Comparison of ENCODE assay signal across 15 cellular contexts in the genomic region with DNA sequence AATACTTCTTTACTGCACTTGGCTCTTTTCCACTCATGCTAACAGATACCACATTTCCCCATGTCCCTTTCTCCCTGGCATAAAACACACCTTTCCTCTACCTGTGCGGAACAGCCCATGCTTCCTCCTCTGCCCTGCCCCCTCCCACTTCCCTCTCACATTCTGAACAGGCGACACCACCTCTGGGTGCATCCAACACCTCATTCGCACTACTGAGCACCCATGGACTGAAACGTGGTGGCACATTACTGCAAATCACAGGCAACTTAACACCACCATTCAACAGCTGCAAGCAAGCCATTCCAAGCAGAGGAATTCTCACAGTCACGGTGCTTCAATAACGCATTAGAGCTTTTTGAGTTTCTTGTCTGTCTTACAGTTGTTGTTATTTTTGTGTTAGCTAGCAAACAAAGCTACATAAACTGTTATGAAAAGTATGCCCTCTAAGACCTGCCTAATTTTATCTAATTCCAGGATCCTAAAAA.
A peak's percentile ranks its signal among the peaks of the same experiment; 100 is the strongest.
DNase-seq lines count a peak whose midpoint lies in the region; FAIRE-seq and TF ChIP-seq lines count a peak whose summit lies in the region.
"Had no signal": no experiment of that assay in that cellular context is flagged by ENCODE, and none has a peak within 500 bp of the region (broad histone marks: within the 10 kb centered on the region; RNA-seq: fewer than 3 reads in every experiment).

No MANE protein-coding gene starts in this region.

- H3K36me3 ChIP-seq in SJSA1 (no peaks in the 10 kb centered on the region), mesendoderm (ENCODE audit: control insufficient read depth, insufficient read depth, low read length) (no peaks in the 10 kb centered on the region), vagina (no peaks in the 10 kb centered on the region)

- H3K79me1 ChIP-seq in mesendoderm (ENCODE audit: low read length) = no peaks in the 10 kb centered on the region

- no peak overlapping the region for H3K4me3 Mint-ChIP-seq in activated CD4-positive, alpha-beta T cell treated with anti-CD3 and anti-CD28 coated beads, Interleukin-2, amount 10 ng/mL, durations not matched to agents 24 days and 14 days

- DNase-seq in HTR-8/SVneo (ENCODE audit: insufficient read length, low spot score) (no peak), SJSA1 (ENCODE audit: low read depth in 1 of 2, low spot score in 2 of 2) (no peak), mesendoderm (peak; percentile 48), renal cortical epithelial cell (ENCODE audit: low read depth) (peak; percentile 23), GM19238 (ENCODE audit: insufficient read length, low spot score) (no peak), RPMI8226 (no peak), vagina (ENCODE audit: extremely low spot score in 2 of 2) (no peak)
- no peak for DNase-seq in activated CD4-positive, alpha-beta T cell treated with anti-CD3 and anti-CD28 coated beads, Interleukin-2, amount 10 ng/mL, durations not matched to agents 24 days and 14 days
- DNase-seq: Caco-2, H7, Karpas-422, NCI-H1105 treated with DMSO at 0.1 percent for 48 hours, NCI-H1694 treated with DMSO at 0.1 percent for 48 hours, NCI-H526 treated with DMSO at 0.1 percent for 48 hours had no signal

- H3K9me3 Mint-ChIP-seq in activated CD4-positive, alpha-beta T cell treated with anti-CD3 and anti-CD28 coated beads, Interleukin-2, amount 10 ng/mL, durations not matched to agents 24 days and 14 days = peaks cover 7% of the 10 kb centered on the region

- peak; percentile 85 for FAIRE-seq in HTR-8/SVneo (lab: Jason Lieb, UNC)

- intact Hi-C loops in activated CD4-positive, alpha-beta T cell treated with anti-CD3 and anti-CD28 coated beads, Interleukin-2, amount 10 ng/mL, durations not matched to agents 24 days and 14 days (cut with micrococcal nuclease) = no loop called here
- intact Hi-C loops in vagina (cut with DNase I) = no loop called here

- H3K4me2 ChIP-seq in mesendoderm (ENCODE audit: low read length) = no peak overlapping the region

- H3K4me3 ChIP-seq in SJSA1 (no peak overlapping the region), mesendoderm (ENCODE audit: low read length) (no peak overlapping the region), vagina (no peak overlapping the region)
- H3K4me3 ChIP-seq: SK-N-MC had no signal

- no peak overlapping the region for H4K5ac ChIP-seq in mesendoderm (ENCODE audit: low read length)

- peaks cover 2% of the 10 kb centered on the region for H3K36me3 Mint-ChIP-seq in activated CD4-positive, alpha-beta T cell treated with anti-CD3 and anti-CD28 coated beads, Interleukin-2, amount 10 ng/mL, durations not matched to agents 24 days and 14 days (ENCODE audit: low read depth)

- peaks cover 7% of the 10 kb centered on the region for H3K9me3 ChIP-seq in SJSA1 (replicated peaks)
- no peaks in the 10 kb centered on the region for H3K9me3 ChIP-seq in vagina
- H3K9me3 ChIP-seq: Caco-2 had no signal

- no peak overlapping the region for H3K9ac ChIP-seq in mesendoderm (ENCODE audit: low read length)

- peak overlapping the region; percentile 44 for H3K18ac ChIP-seq in mesendoderm (ENCODE audit: low read length)

- no peaks in the 10 kb centered on the region for H3K27me3 Mint-ChIP-seq in activated CD4-positive, alpha-beta T cell treated with anti-CD3 and anti-CD28 coated beads, Interleukin-2, amount 10 ng/mL, durations not matched to agents 24 days and 14 days

- TF ChIP-seq POLR2A in vagina (IDR thresholded peaks at IDR 0.05) = no peak

- no peak overlapping the region for H4K8ac ChIP-seq in mesendoderm (ENCODE audit: low read depth, low read length)

- H3K4me1 ChIP-seq in SJSA1 (replicated peaks) (peaks cover 34% of the 10 kb centered on the region), mesendoderm (ENCODE audit: control insufficient read depth, low read depth, low read length) (peaks cover 10% of the 10 kb centered on the region), vagina (no peaks in the 10 kb centered on the region)

- WGBS in mesendoderm (ENCODE audit: extremely low coverage, insufficient coverage, low lambda C conversion rate) = no CpG with 5 or more reads among the region's 6 CpGs

- no peak overlapping the region for H3K4ac ChIP-seq in mesendoderm (ENCODE audit: low read depth, low read length)

- H2BK15ac ChIP-seq in mesendoderm (replicated peaks; ENCODE audit: low read depth) = no peak overlapping the region

- H3K23ac ChIP-seq in mesendoderm (ENCODE audit: low read length) = no peak overlapping the region

- H3K27ac ChIP-seq in SJSA1 (peak overlapping the region; percentile 76), mesendoderm (ENCODE audit: low read depth, low read length) (no peak overlapping the region), vagina (no peak overlapping the region)
- H3K27ac ChIP-seq: SK-N-MC had no signal

- H2AK5ac ChIP-seq in mesendoderm (ENCODE audit: low read length) = no peak overlapping the region

- H3K79me2 ChIP-seq in mesendoderm (ENCODE audit: control insufficient read depth, insufficient read depth, low read length) = no peaks in the 10 kb centered on the region

- H3K56ac ChIP-seq in mesendoderm (ENCODE audit: low read length) = peak overlapping the region; percentile 36

- peak overlapping the region; percentile 20 for H2BK5ac ChIP-seq in mesendoderm (ENCODE audit: low read length)

- no peaks in the 10 kb centered on the region for H3K4me1 Mint-ChIP-seq in activated CD4-positive, alpha-beta T cell treated with anti-CD3 and anti-CD28 coated beads, Interleukin-2, amount 10 ng/mL, durations not matched to agents 24 days and 14 days

- TF ChIP-seq CTCF in vagina (IDR thresholded peaks at IDR 0.05) = no peak

- H3K27ac Mint-ChIP-seq in activated CD4-positive, alpha-beta T cell treated with anti-CD3 and anti-CD28 coated beads, Interleukin-2, amount 10 ng/mL, durations not matched to agents 24 days and 14 days = no peak overlapping the region

- H3K27me3 ChIP-seq in SJSA1 (replicated peaks) (no peaks in the 10 kb centered on the region), mesendoderm (ENCODE audit: insufficient read depth, low read length, poor library complexity) (no peaks in the 10 kb centered on the region), vagina (no peaks in the 10 kb centered on the region)

- no peak overlapping the region for H2BK120ac ChIP-seq in mesendoderm (ENCODE audit: low read depth, low read length)

Comparison
In these comparisons a context has a peak if more than half of its experiments do, and no peak if none do; other contexts are left out.
1. DNase-seq: peak in mesendoderm (single experiment) and renal cortical epithelial cell (single experiment); none in HTR-8/SVneo (single experiment), SJSA1 (0 of 2), GM19238 (single experiment), RPMI8226 (single experiment), activated CD4-positive, alpha-beta T cell treated with anti-CD3 and anti-CD28 coated beads, Interleukin-2, amount 10 ng/mL, durations not matched to agents 24 days and 14 days (single experiment) and vagina (0 of 2).